In the genomic region with DNA sequence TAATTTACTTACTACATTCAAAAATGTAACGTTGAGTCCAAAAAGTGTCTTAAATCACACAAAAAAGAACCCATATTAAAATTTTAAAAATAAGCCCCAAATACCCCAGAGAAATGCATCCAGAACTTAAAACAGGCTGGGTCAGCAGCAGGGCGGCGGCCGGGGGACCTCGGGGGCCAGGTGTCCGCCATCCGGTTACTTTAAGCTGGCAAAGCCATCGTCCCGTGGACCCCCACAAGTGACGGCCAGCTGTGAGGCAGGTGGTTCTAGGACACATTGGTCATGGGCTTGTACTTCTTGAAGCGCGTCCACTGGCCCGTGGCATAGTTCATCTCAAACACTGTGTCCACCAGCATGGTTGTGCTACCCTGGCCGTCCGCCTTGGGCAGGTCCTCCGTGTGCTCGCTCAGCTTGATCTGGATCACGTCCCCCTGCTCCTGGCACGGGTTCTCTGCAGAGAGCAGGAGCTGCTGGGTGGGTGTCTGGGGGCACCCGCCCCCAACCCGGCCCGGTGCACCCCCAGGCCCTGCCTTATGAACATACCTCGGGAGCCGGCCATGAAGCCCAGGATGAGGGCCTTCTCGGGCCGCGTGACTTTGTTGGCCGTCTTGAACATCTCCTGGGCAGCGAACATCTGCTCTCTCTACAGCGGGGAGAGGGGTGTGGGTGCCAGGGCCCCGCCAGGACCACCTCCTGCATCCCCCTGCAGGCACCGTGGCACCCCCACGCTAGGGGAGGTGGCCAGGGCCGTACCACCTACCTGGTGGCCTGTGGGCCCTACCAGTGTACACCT, we compare ENCODE assay signal across 21 cellular contexts. TPM values are rescaled to one million over a fixed set of nuclear protein-coding genes. Genes with fewer than 3 reads are reported as not detected.
DNase-seq lines count a peak whose midpoint lies in the region; ATAC-seq, FAIRE-seq and TF ChIP-seq lines count a peak whose summit lies in the region.
"Had no signal": no experiment of that assay in that cellular context is flagged by ENCODE, and none has a peak within 500 bp of the region (broad histone marks: within the 10 kb centered on the region; RNA-seq: fewer than 3 reads in every experiment).

No MANE protein-coding gene starts in this region.

- H2BK20ac ChIP-seq in H1 (ENCODE audit: low read length), result no peak overlapping the region

- H4K91ac ChIP-seq in H1 (replicated peaks; ENCODE audit: insufficient read length, low read length), result no peak overlapping the region

- H3K4me3 ChIP-seq in H1 (ENCODE audit: extremely low read depth in 1 of 4, insufficient read depth in 2 of 4, low read depth in 3 of 4, low read length in 4 of 4), result no peak overlapping the region
- H3K4me3 ChIP-seq in OCI-LY7 (ENCODE audit: low read depth, low read length, poor library complexity, severe bottlenecking), result no peak overlapping the region
- no peak overlapping the region for H3K4me3 ChIP-seq in psoas muscle
- H3K4me3 ChIP-seq: GM23338, suprapubic skin had no signal

- H3K4ac ChIP-seq in H1 (replicated peaks; ENCODE audit: insufficient read length, low read depth, low read length), result no peak overlapping the region

- H3K4me1 ChIP-seq in H1 (replicated peaks in 1 of 4; ENCODE audit: control insufficient read depth in 3 of 4, insufficient read depth in 4 of 4, low read length in 3 of 4) (no peaks in the 10 kb centered on the region; a peak in 1 of 7 replicates), OCI-LY7 (ENCODE audit: insufficient read depth, low read length, poor library complexity, severe bottlenecking) (no peaks in the 10 kb centered on the region), psoas muscle (no peaks in the 10 kb centered on the region)
- H3K4me1 ChIP-seq: suprapubic skin had no signal

- POLR2A ChIA-PET in H1 (lab: Charles Lee; ENCODE audit: partially characterized antibody), result no interaction called here
- POLR2A ChIA-PET in OCI-LY7 (lab: Charles Lee), result no interaction called here

- H3K9ac ChIP-seq in H1 (replicated peaks in 1 of 4; ENCODE audit: extremely low read depth in 1 of 4, low read depth in 3 of 4, low read length in 3 of 4), result no peak overlapping the region
- H3K9ac ChIP-seq: KMS-11 had no signal

- H3K23ac ChIP-seq in H1 (ENCODE audit: insufficient read length), result no peak overlapping the region

- no peak overlapping the region for H4K5ac ChIP-seq in H1 (ENCODE audit: insufficient read length, low read depth, low read length)

- H3K4me1 Mint-ChIP-seq in activated CD8-positive, alpha-beta memory T cell treated with anti-CD3 and anti-CD28 coated beads, Interleukin-2, amount 10 ng/mL, durations not matched to agents 7 days and 5 days, result no peaks in the 10 kb centered on the region

- intact Hi-C loops in OCI-LY7 (cut with micrococcal nuclease; ENCODE audit: unreplicated experiment) (no loop called here), psoas muscle (cut with DNase I) (no loop called here)

- TF ChIP-seq POLR2A in GM18951 (IDR thresholded peaks at IDR 0.05; ENCODE audit: extremely low read depth, insufficient read depth, insufficient read length), result peak; percentile 26
- TF ChIP-seq POLR2A in H1 (IDR thresholded peaks at IDR 0.05; ENCODE audit: control extremely low read depth in 1 of 2, low read depth in 2 of 2, low read length in 2 of 2), result no peak

- H3K9me3 Mint-ChIP-seq in activated CD8-positive, alpha-beta memory T cell treated with anti-CD3 and anti-CD28 coated beads, Interleukin-2, amount 10 ng/mL, durations not matched to agents 7 days and 5 days (ENCODE audit: low read depth), result no peaks in the 10 kb centered on the region
- H3K9me3 Mint-ChIP-seq: activated naive CD8-positive, alpha-beta T cell treated with anti-CD3 and anti-CD28 coated beads, Interleukin-2, amount 50 U/mL, for 24 hours; GM23338 had no signal

- no peaks in the 10 kb centered on the region for H3K9me2 ChIP-seq in OCI-LY7 (ENCODE audit: insufficient read depth, low read length)

- no TSS peak for BruUV-seq in OCI-LY7 (replicated peaks; lab: Mats Ljungman, UMichigan)

- 94% methylated on average over 34 of the region's 34 CpGs; no CpG with 5 or more reads in 1 of the 2 experiments for WGBS in H1 (ENCODE audit: extremely low coverage in 1 of 2, insufficient coverage in 1 of 2, insufficient read length in 1 of 2, insufficient replicate concordance in 2 of 2, low coverage in 1 of 2, low lambda C conversion rate in 2 of 2, missing lambda C conversion rate in 1 of 2), 2 experiments
- 84 to 86% (median 85%) methylated on average over 34 of the region's 34 CpGs for WGBS in psoas muscle, 3 donors

- H3K79me2 ChIP-seq in H1 (ENCODE audit: control insufficient read depth in 1 of 2, insufficient read depth in 2 of 2, low read length in 2 of 2), result no peaks in the 10 kb centered on the region
- H3K79me2 ChIP-seq in OCI-LY7 (ENCODE audit: insufficient read depth, low read depth, low read length), result no peaks in the 10 kb centered on the region

- no peak for FAIRE-seq in H1 (lab: Jason Lieb, UNC)
- FAIRE-seq: D721Med, TTC549 had no signal

- H3K18ac ChIP-seq in H1 (ENCODE audit: extremely low read depth, low read length), result no peak overlapping the region

- TF ChIP-seq CTCF in H1 (IDR thresholded peaks at IDR 0.05; ENCODE audit: control extremely low read depth in 1 of 3, insufficient read depth in 1 of 3, low read depth in 1 of 3, low read length in 3 of 3) (no peak), OCI-LY7 (conservative IDR thresholded peaks at IDR 0.05; ENCODE audit: low read length) (no peak), psoas muscle (IDR thresholded peaks at IDR 0.05) (no peak)

- H3K23me2 ChIP-seq in H1 (ENCODE audit: low read depth, low read length), result no peaks in the 10 kb centered on the region

- peaks cover 2 to 29% of the 10 kb centered on the region in 2 experiments for H4K20me1 ChIP-seq in H1 (replicated peaks in 1 of 2; ENCODE audit: control insufficient read depth in 1 of 2, insufficient read depth in 2 of 2, low read length in 2 of 2)
- H4K20me1 ChIP-seq in OCI-LY7 (ENCODE audit: insufficient read depth, low read length), result no peaks in the 10 kb centered on the region

- H3K27ac Mint-ChIP-seq in activated CD8-positive, alpha-beta memory T cell treated with anti-CD3 and anti-CD28 coated beads, Interleukin-2, amount 10 ng/mL, durations not matched to agents 7 days and 5 days, result no peak overlapping the region
- H3K27ac Mint-ChIP-seq: activated naive CD8-positive, alpha-beta T cell treated with anti-CD3 and anti-CD28 coated beads, Interleukin-2, amount 50 U/mL, for 24 hours; GM23338 had no signal

- no peak overlapping the region for H2BK5ac ChIP-seq in H1 (ENCODE audit: low read depth, low read length)

- DNase-seq in activated CD8-positive, alpha-beta memory T cell treated with anti-CD3 and anti-CD28 coated beads, Interleukin-2, amount 50 U/mL, for 48 hours, result peak; percentile 56
- DNase-seq in activated CD8-positive, alpha-beta memory T cell treated with anti-CD3 and anti-CD28 coated beads, Interleukin-2, amount 10 ng/mL, durations not matched to agents 7 days and 5 days, result no peak
- DNase-seq in H1 (ENCODE audit: low read depth in 1 of 2, low spot score in 2 of 2), result no peak
- DNase-seq in stimulated activated CD8-positive, alpha-beta memory T cell treated with anti-CD3 and anti-CD28 coated beads, Interleukin-4, amount 100 ng/mL, for 48 hours, result peak; percentile 23
- no peak for DNase-seq in OCI-LY7 (ENCODE audit: low spot score)
- no peak for DNase-seq in activated CD8-positive, alpha-beta memory T cell treated with anti-CD3 and anti-CD28 coated beads, Interleukin-2, amount 50 U/mL, for 4 hours
- no peak for DNase-seq in psoas muscle
- DNase-seq: activated CD4-positive, alpha-beta T cell treated with anti-CD3 and anti-CD28 coated beads, Interleukin-2, amount 50 U/mL, for 1 hour; activated naive CD8-positive, alpha-beta T cell treated with anti-CD3 and anti-CD28 coated beads, Interleukin-2, amount 50 U/mL, for 24 hours; effector CD8-positive, alpha-beta T cell; GDM1; NCI-H2029; NK-92 treated with Interleukin-12 subunit alpha and Interleukin-12 subunit beta, amount 100 ng/mL, for 24 hours; RPMI8226; stimulated activated CD4-positive, alpha-beta T cell treated with anti-CD3 and anti-CD28 coated beads, Interleukin-2, amount 100 ng/mL, for 48 hours had no signal

- TF ChIP-seq EP300 in H1 (IDR thresholded peaks at IDR 0.05; ENCODE audit: borderline replicate concordance in 1 of 2, low read depth in 2 of 2, low read length in 2 of 2), result no peak

- H3K14ac ChIP-seq in H1 (ENCODE audit: insufficient read length), result no peak overlapping the region

- no peak overlapping the region for H2BK120ac ChIP-seq in H1 (replicated peaks; ENCODE audit: low read depth, low read length)

- no peak for TF ChIP-seq RAD21 in H1 (IDR thresholded peaks at IDR 0.05 in 1 of 2, conservative IDR thresholded peaks at IDR 0.05 in 1 of 2; ENCODE audit: low read depth in 2 of 2, low read length in 2 of 2)

- no peak for ATAC-seq in activated CD8-positive, alpha-beta memory T cell treated with anti-CD3 and anti-CD28 coated beads, Interleukin-2, amount 10 ng/mL, durations not matched to agents 7 days and 5 days
- no peak for ATAC-seq in psoas muscle
- ATAC-seq: activated naive CD8-positive, alpha-beta T cell treated with anti-CD3 and anti-CD28 coated beads, Interleukin-2, amount 50 U/mL, for 24 hours; GM23338 had no signal

- H3K27ac ChIP-seq in H1 (ENCODE audit: low read depth, low read length), result no peak overlapping the region
- H3K27ac ChIP-seq in OCI-LY7 (ENCODE audit: low read depth, low read length, poor library complexity, severe bottlenecking), result no peak overlapping the region
- no peak overlapping the region for H3K27ac ChIP-seq in psoas muscle
- H3K27ac ChIP-seq: KMS-11, suprapubic skin had no signal

- H4K8ac ChIP-seq in H1 (ENCODE audit: extremely low read depth, insufficient read depth, low read length), result 0 out of 2 replicates have a peak overlapping the region, but pooled peaks have one; percentile 35

- no peak overlapping the region for H2BK12ac ChIP-seq in H1 (ENCODE audit: low read depth, low read length)

- in situ Hi-C loops in GM18951 (cut with MboI; ENCODE audit: low sequenced_read_pairs, unreplicated experiment), result no loop called here

- no peak overlapping the region for H3K56ac ChIP-seq in H1 (replicated peaks; ENCODE audit: insufficient read length, low read depth, low read length)

- CTCF ChIA-PET in activated CD8-positive, alpha-beta memory T cell treated with anti-CD3 and anti-CD28 coated beads, Interleukin-2, amount 10 ng/mL, durations not matched to agents 7 days and 5 days (lab: Charles Lee), result no interaction called here
- CTCF ChIA-PET in H1 (lab: Charles Lee; ENCODE audit: partially characterized antibody) (interaction anchor here (0.6 to 1.7 kb wide), 2 partner anchors 10 to 82 kb away, joined by 3 to 6 read pairs; no protein-coding TSS in a partner anchor), OCI-LY7 (lab: Charles Lee; ENCODE audit: unreplicated experiment) (no interaction called here)

- no peaks in the 10 kb centered on the region for H3K9me3 ChIP-seq in H1 (ENCODE audit: insufficient read depth in 2 of 2, low read depth in 1 of 2, low read length in 1 of 2)
- H3K9me3 ChIP-seq in OCI-LY7 (ENCODE audit: low read length), result no peaks in the 10 kb centered on the region
- no peaks in the 10 kb centered on the region for H3K9me3 ChIP-seq in psoas muscle
- H3K9me3 ChIP-seq: suprapubic skin had no signal

- H3K27me3 Mint-ChIP-seq in activated CD8-positive, alpha-beta memory T cell treated with anti-CD3 and anti-CD28 coated beads, Interleukin-2, amount 10 ng/mL, durations not matched to agents 7 days and 5 days, result no peaks in the 10 kb centered on the region
- H3K27me3 Mint-ChIP-seq: activated naive CD8-positive, alpha-beta T cell treated with anti-CD3 and anti-CD28 coated beads, Interleukin-2, amount 50 U/mL, for 24 hours had no signal

- no peaks in the 10 kb centered on the region for H3K27me3 ChIP-seq in H1 (replicated peaks in 1 of 4; ENCODE audit: control insufficient read depth in 3 of 4, extremely low read depth in 1 of 4, insufficient read depth in 3 of 4, low read length in 3 of 4)
- H3K27me3 ChIP-seq in psoas muscle (ENCODE audit: insufficient read depth in 3 of 3, low read length in 2 of 3), result no peaks in the 10 kb centered on the region
- H3K27me3 ChIP-seq: suprapubic skin had no signal

- H3K4me2 ChIP-seq in H1 (ENCODE audit: insufficient read depth in 1 of 2, low read depth in 2 of 2, low read length in 2 of 2) (no peak overlapping the region), OCI-LY7 (ENCODE audit: low read length) (no peak overlapping the region)
- H3K4me2 ChIP-seq: GM23338, KMS-11 had no signal

- no peak overlapping the region for H2AFZ ChIP-seq in H1 (ENCODE audit: low read length)
- no peak overlapping the region for H2AFZ ChIP-seq in OCI-LY7 (ENCODE audit: low read length)
- H2AFZ ChIP-seq: GM23338 had no signal

- no peak overlapping the region for H3K4me3 Mint-ChIP-seq in activated CD8-positive, alpha-beta memory T cell treated with anti-CD3 and anti-CD28 coated beads, Interleukin-2, amount 10 ng/mL, durations not matched to agents 7 days and 5 days
- H3K4me3 Mint-ChIP-seq: activated naive CD8-positive, alpha-beta T cell treated with anti-CD3 and anti-CD28 coated beads, Interleukin-2, amount 50 U/mL, for 24 hours; GM23338 had no signal

- H2BK15ac ChIP-seq in H1 (ENCODE audit: low read length), result no peak overlapping the region

- peaks cover 24% of the 10 kb centered on the region for H3K36me3 Mint-ChIP-seq in activated CD8-positive, alpha-beta memory T cell treated with anti-CD3 and anti-CD28 coated beads, Interleukin-2, amount 10 ng/mL, durations not matched to agents 7 days and 5 days

- peaks cover 27 to 79% (median 58%) of the 10 kb centered on the region in 4 experiments for H3K36me3 ChIP-seq in H1 (ENCODE audit: control insufficient read depth in 2 of 4, insufficient read depth in 4 of 4, low read length in 3 of 4)
- peaks cover 98% of the 10 kb centered on the region for H3K36me3 ChIP-seq in OCI-LY7 (ENCODE audit: insufficient read depth, low read length)
- H3K36me3 ChIP-seq in psoas muscle (ENCODE audit: insufficient read depth in 1 of 2, low read depth in 1 of 2), result peaks cover 5 to 99% of the 10 kb centered on the region in 2 donors

- no peak overlapping the region for H2AK5ac ChIP-seq in H1 (ENCODE audit: low read depth, low read length)

- no peaks in the 10 kb centered on the region for H3K79me1 ChIP-seq in H1 (ENCODE audit: low read depth, low read length)

RNA-seq across cellular contexts. Expression of a gene that starts 25.5 kb away (rescaled TPM):
- total RNA-seq in activated CD8-positive, alpha-beta memory T cell treated with anti-CD3 and anti-CD28 coated beads, Interleukin-2, amount 10 ng/mL, durations not matched to agents 7 days and 5 days, result 10 to 100 TPM; 40.1 to 42.6 TPM
- 57.5 and 61.4 TPM in 2 replicates for total RNA-seq in H1 (2021; fragmentation: NEBNext Ultra II Directional; extraction: Animal tissue kit (Norgen Biotek cat#: 25700))
- 41.8 and 61.5 TPM in 2 replicates for polyA plus RNA-seq in H1 (2011; rRNA removed)
- polyA plus RNA-seq in H1 (2011; cell fraction: cytosol; rRNA removed), result 32.4 TPM
- polyA plus RNA-seq in H1 (2011; cell fraction: nucleus; rRNA removed), result 61.6 TPM
- polyA plus RNA-seq in H1 (2012, experiment 1 of 2), result 37.7 to 59.0 TPM (median 56.1 TPM) in 4 replicates
- 51.4 TPM for polyA plus RNA-seq in H1 (2012, experiment 2 of 2)
- polyA plus RNA-seq in H1 (2013, experiment 1 of 2), result 41.7 TPM
- polyA plus RNA-seq in H1 (2013, experiment 2 of 2), result 37.8 TPM
- 11.5 and 14.7 TPM in 2 replicates for polyA minus RNA-seq in H1 (2011; rRNA and poly(A)+ RNA removed)
- 34.5 TPM for polyA minus RNA-seq in H1 (2011; cell fraction: cytosol; rRNA and poly(A)+ RNA removed)
- polyA minus RNA-seq in H1 (2011; cell fraction: nucleus; rRNA and poly(A)+ RNA removed), result 50.5 TPM
- total RNA-seq in OCI-LY7 (2014; rRNA removed; shearing (Covaris generic)), result 43.5 and 45.5 TPM in 2 replicates
- 45.7 and 53.4 TPM in 2 replicates for total RNA-seq in OCI-LY7 (2022)
- total RNA-seq in psoas muscle, result 10 to 100 TPM; 11.4 to 20.2 (median 12.2) TPM
- polyA plus RNA-seq in psoas muscle, result 10 to 100 TPM; 13.2 to 16.5 (median 15.2) TPM

Comparison
In these comparisons a context has a peak if more than half of its experiments do, and no peak if none do; other contexts are left out.
1. DNase-seq: peak in activated CD8-positive, alpha-beta memory T cell treated with anti-CD3 and anti-CD28 coated beads, Interleukin-2, amount 50 U/mL, for 48 hours (single experiment) and stimulated activated CD8-positive, alpha-beta memory T cell treated with anti-CD3 and anti-CD28 coated beads, Interleukin-4, amount 100 ng/mL, for 48 hours (single experiment); none in activated CD8-positive, alpha-beta memory T cell treated with anti-CD3 and anti-CD28 coated beads, Interleukin-2, amount 10 ng/mL, durations not matched to agents 7 days and 5 days (single experiment), H1 (0 of 2), OCI-LY7 (single experiment), activated CD8-positive, alpha-beta memory T cell treated with anti-CD3 and anti-CD28 coated beads, Interleukin-2, amount 50 U/mL, for 4 hours (single experiment) and psoas muscle (0 of 2).